In the genomic region with DNA sequence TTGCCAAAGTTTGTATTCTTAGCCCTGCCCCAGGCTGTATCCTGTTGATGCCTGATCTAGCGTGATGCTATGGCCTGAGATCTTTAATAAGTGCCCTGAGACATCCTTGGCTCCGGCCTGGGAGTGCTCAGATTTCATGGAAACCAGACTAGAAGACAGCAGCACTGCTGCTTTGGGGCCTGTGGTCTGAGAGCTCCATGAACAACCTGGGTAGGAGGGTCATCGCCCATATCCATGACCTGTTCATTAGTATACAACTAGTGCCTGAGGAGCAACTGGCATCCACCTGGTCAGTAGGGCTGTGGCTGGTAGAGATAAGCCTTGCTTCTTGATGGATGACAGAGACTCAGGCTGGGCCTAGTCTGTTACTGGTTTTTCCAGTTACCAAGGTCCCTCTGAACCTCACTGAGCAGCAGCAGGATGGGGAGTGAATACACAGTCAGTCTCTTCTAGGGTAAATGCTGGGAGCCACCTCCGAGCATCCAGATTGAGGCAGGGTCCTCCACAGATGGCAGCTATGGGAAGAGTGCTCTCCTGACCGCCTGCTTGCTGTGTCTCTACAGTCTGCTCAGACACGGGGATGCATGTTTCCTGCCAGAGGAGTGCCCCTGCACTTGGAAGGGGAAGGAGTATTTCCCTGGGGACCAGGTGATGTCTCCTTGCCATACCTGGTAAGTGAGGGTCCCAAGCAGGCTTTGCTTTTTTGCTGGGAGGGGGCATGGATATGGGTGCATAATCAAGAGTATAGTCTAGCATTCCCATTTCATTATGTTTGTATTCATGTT, we compare ENCODE assay signal across 22 cellular contexts. TPM values are rescaled to one million over a fixed set of nuclear protein-coding genes. Genes with fewer than 3 reads are reported as not detected.
DNase-seq lines count a peak whose midpoint lies in the region; ATAC-seq and TF ChIP-seq lines count a peak whose summit lies in the region.
"Had no signal": no experiment of that assay in that cellular context is flagged by ENCODE, and none has a peak within 500 bp of the region (broad histone marks: within the 10 kb centered on the region; RNA-seq: fewer than 3 reads in every experiment).

No MANE protein-coding gene starts in this region.

- H3K27me3 ChIP-seq in left lung (peaks cover 0 to 7% of the 10 kb centered on the region in 2 donors), suprapubic skin (peaks cover 4% of the 10 kb centered on the region)

- H3K4me3 ChIP-seq in coronary artery, result no peak overlapping the region
- no peak overlapping the region for H3K4me3 ChIP-seq in left lung
- H3K4me3 ChIP-seq in suprapubic skin, result no peak overlapping the region
- H3K4me3 ChIP-seq: PC-9 had no signal

- H3K36me3 ChIP-seq in left lung (no peaks in the 10 kb centered on the region), suprapubic skin (no peaks in the 10 kb centered on the region)

- TF ChIP-seq CTCF in coronary artery (IDR thresholded peaks at IDR 0.05) (no peak), left lung (IDR thresholded peaks at IDR 0.05) (no peak), suprapubic skin (IDR thresholded peaks at IDR 0.05) (no peak)

- ATAC-seq in left lung, result no peak
- ATAC-seq: HCT116 had no signal

- H3K27ac ChIP-seq in coronary artery (no peak overlapping the region), left lung (no peak overlapping the region), suprapubic skin (no peak overlapping the region)
- H3K27ac ChIP-seq: KMS-11, PC-9, RWPE1 had no signal

- TF ChIP-seq POLR2A in suprapubic skin (IDR thresholded peaks at IDR 0.05), result no peak

- WGBS in suprapubic skin, result 87% methylated on average over 4 of the region's 6 CpGs

- no peaks in the 10 kb centered on the region for H3K9me3 ChIP-seq in left lung
- no peaks in the 10 kb centered on the region for H3K9me3 ChIP-seq in suprapubic skin

- no peak for TF ChIP-seq EP300 in suprapubic skin (IDR thresholded peaks at IDR 0.05)

- H3K4me1 ChIP-seq in left lung (no peaks in the 10 kb centered on the region), suprapubic skin (no peaks in the 10 kb centered on the region)

- intact Hi-C loops in left lung (cut with DNase I), result no loop called here

- DNase-seq in activated CD8-positive, alpha-beta memory T cell treated with anti-CD3 and anti-CD28 coated beads, Interleukin-2, amount 50 U/mL, for 48 hours, result peak; percentile 30
- no peak for DNase-seq in activated CD8-positive, alpha-beta memory T cell treated with anti-CD3 and anti-CD28 coated beads, Interleukin-2, amount 50 U/mL, for 4 hours
- peak; percentile 33 for DNase-seq in coronary artery (ENCODE audit: low spot score)
- DNase-seq in left lung, result peak; percentile 3 to 10
- DNase-seq in suprapubic skin (ENCODE audit: low spot score in 2 of 2), result peak; percentile 22 to 65
- DNase-seq in NCI-H1048 (lab: John Stamatoyannopoulos, UW), result no peak
- DNase-seq in GOT3 (lab: John Stamatoyannopoulos, UW), result no peak
- no peak for DNase-seq in SKM-1 (lab: John Stamatoyannopoulos, UW; ENCODE audit: unreplicated experiment)
- DNase-seq: IMR-90, NCI-H1105, NCI-H146, NCI-H2029, NCI-H226, NCI-H510A treated with DMSO at 0.1 percent for 48 hours, NCI-H748 treated with DMSO at 0.1 percent for 48 hours, PC-9 had no signal

RNA-seq across cellular contexts. Expression of gene OTOG, which starts 39.0 kb away (rescaled TPM):
- total RNA-seq in left lung (not detected), suprapubic skin (not detected)
- total RNA-seq: A172, B cell, Daoy, IMR-90, PC-9 had no signal

RNA-seq across cellular contexts. Expression of gene USH1C, which starts 41.9 kb away (rescaled TPM):
- total RNA-seq in left lung (under 1 TPM in 1 of 2 donors, not detected in 1; 0.63 TPM), suprapubic skin (not detected)
- total RNA-seq: A172, B cell, Daoy, IMR-90, PC-9 had no signal

Comparison
In these comparisons a context has a peak if more than half of its experiments do, and no peak if none do; other contexts are left out.
1. DNase-seq: peak in activated CD8-positive, alpha-beta memory T cell treated with anti-CD3 and anti-CD28 coated beads, Interleukin-2, amount 50 U/mL, for 48 hours (single experiment), coronary artery (single experiment), left lung (2 of 2) and suprapubic skin (2 of 2); none in activated CD8-positive, alpha-beta memory T cell treated with anti-CD3 and anti-CD28 coated beads, Interleukin-2, amount 50 U/mL, for 4 hours (single experiment), NCI-H1048 (single experiment), GOT3 (single experiment) and SKM-1 (single experiment).